Comparison of ENCODE assay signal across 19 cellular contexts in the genomic region with DNA sequence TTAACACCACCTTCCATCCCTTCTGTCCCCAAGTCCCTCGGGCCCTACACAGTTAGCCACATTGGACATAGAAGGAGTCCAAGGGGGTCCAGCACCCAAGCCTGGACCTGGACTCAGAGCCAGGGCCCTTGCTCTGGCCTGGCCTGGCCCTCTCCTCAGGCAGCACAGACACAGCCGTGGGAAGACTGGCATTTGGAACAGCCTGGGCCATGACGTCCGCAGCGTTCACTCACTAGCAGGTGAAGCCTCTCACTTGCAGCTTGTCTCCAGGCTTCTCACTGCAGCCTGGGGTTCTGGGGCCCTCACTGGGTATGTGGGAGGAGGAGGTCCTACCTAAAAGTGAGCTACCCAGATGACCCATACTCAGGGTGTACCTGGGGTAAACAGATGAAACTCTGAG.
"Had no signal": no experiment of that assay in that cellular context is flagged by ENCODE, and none has a peak within 500 bp of the region (broad histone marks: within the 10 kb centered on the region; RNA-seq: fewer than 3 reads in every experiment).

No MANE protein-coding gene starts in this region.

- H3K27me3 ChIP-seq: MG63 had no signal

- H3K4me3 ChIP-seq: MG63 had no signal

- H3K36me3 ChIP-seq: MG63 had no signal

- H3K9me3 ChIP-seq: MG63, SK-N-SH had no signal

- DNase-seq: IMR-90, Karpas-422, KG1, MG63, NCI-H1092, NCI-H1105 treated with DMSO at 0.1 percent for 48 hours, NCI-H1417 treated with DMSO at 0.1 percent for 48 hours, NCI-H146, NCI-H1694 treated with DMSO at 0.1 percent for 48 hours, NCI-H1930, NCI-H2081, NCI-H2107, NCI-H2227 treated with DMSO at 0.1 percent for 48 hours, NCI-H524, NCI-H526 treated with DMSO at 0.1 percent for 48 hours, NCI-H774, RPMI8226, SHP77, SK-N-SH had no signal

- H3K9ac ChIP-seq: SK-N-SH had no signal

- H3K4me2 ChIP-seq: SK-N-SH had no signal
